In genomic region chr15:41483115-41483514, GRCh38 we compare ENCODE assay signal across 11 cellular contexts. TPM values are rescaled to one million over a fixed set of nuclear protein-coding genes. Genes with fewer than 3 reads are reported as not detected.
DNase-seq lines count a peak whose midpoint lies in the region; ATAC-seq and TF ChIP-seq lines count a peak whose summit lies in the region.
"Had no signal": no experiment of that assay in that cellular context is flagged by ENCODE, and none has a peak within 500 bp of the region (broad histone marks: within the 10 kb centered on the region; RNA-seq: fewer than 3 reads in every experiment).

No MANE protein-coding gene starts in this region.

- no peaks in the 10 kb centered on the region for H3K9me3 Mint-ChIP-seq in activated CD8-positive, alpha-beta memory T cell treated with anti-CD3 and anti-CD28 coated beads, Interleukin-2, amount 10 ng/mL, durations not matched to agents 7 days and 5 days (ENCODE audit: low read depth)
- H3K9me3 Mint-ChIP-seq in activated CD4-positive, alpha-beta T cell treated with anti-CD3 and anti-CD28 coated beads, Interleukin-2, amount 10 ng/mL, durations not matched to agents 24 days and 14 days: no peaks in the 10 kb centered on the region
- H3K9me3 Mint-ChIP-seq in natural killer cell treated with Interleukin-12 subunit alpha and Interleukin-12 subunit beta and Interleukin-15 and Interleukin-18, amount 100 ng/mL, for 72 hours: no peaks in the 10 kb centered on the region

- TF ChIP-seq POLR2A in esophagus muscularis mucosa (IDR thresholded peaks at IDR 0.05; ENCODE audit: low read depth): no peak

- no peak overlapping the region for H3K4me3 ChIP-seq in esophagus muscularis mucosa

- no peaks in the 10 kb centered on the region for H3K4me1 ChIP-seq in esophagus muscularis mucosa

- peaks cover 45 to 58% (median 49%) of the 10 kb centered on the region in 4 donors for H3K36me3 ChIP-seq in esophagus muscularis mucosa

- H3K36me3 Mint-ChIP-seq in activated CD8-positive, alpha-beta memory T cell treated with anti-CD3 and anti-CD28 coated beads, Interleukin-2, amount 10 ng/mL, durations not matched to agents 7 days and 5 days: peaks cover 45% of the 10 kb centered on the region
- peaks cover 41% of the 10 kb centered on the region for H3K36me3 Mint-ChIP-seq in activated CD4-positive, alpha-beta T cell treated with anti-CD3 and anti-CD28 coated beads, Interleukin-2, amount 10 ng/mL, durations not matched to agents 24 days and 14 days (ENCODE audit: low read depth)
- H3K36me3 Mint-ChIP-seq in natural killer cell treated with Interleukin-12 subunit alpha and Interleukin-12 subunit beta and Interleukin-15 and Interleukin-18, amount 100 ng/mL, for 72 hours: peaks cover 11% of the 10 kb centered on the region

- peaks cover 29% of the 10 kb centered on the region for H3K4me1 Mint-ChIP-seq in activated CD8-positive, alpha-beta memory T cell treated with anti-CD3 and anti-CD28 coated beads, Interleukin-2, amount 10 ng/mL, durations not matched to agents 7 days and 5 days
- peaks cover 27% of the 10 kb centered on the region for H3K4me1 Mint-ChIP-seq in activated CD4-positive, alpha-beta T cell treated with anti-CD3 and anti-CD28 coated beads, Interleukin-2, amount 10 ng/mL, durations not matched to agents 24 days and 14 days
- peaks cover 26 to 29% of the 10 kb centered on the region in 2 donors for H3K4me1 Mint-ChIP-seq in natural killer cell treated with Interleukin-12 subunit alpha and Interleukin-12 subunit beta and Interleukin-15 and Interleukin-18, amount 100 ng/mL, for 72 hours (ENCODE audit: low read depth in 2 of 2)

- H3K9me3 ChIP-seq in esophagus muscularis mucosa: no peaks in the 10 kb centered on the region

- no peak for TF ChIP-seq CTCF in esophagus muscularis mucosa (IDR thresholded peaks at IDR 0.05)

- H3K27me3 ChIP-seq in esophagus muscularis mucosa: peaks cover 0 to 21% (median 0%) of the 10 kb centered on the region in 4 donors

- H3K4me3 Mint-ChIP-seq in activated CD8-positive, alpha-beta memory T cell treated with anti-CD3 and anti-CD28 coated beads, Interleukin-2, amount 10 ng/mL, durations not matched to agents 7 days and 5 days: peak overlapping the region; percentile 33
- peak overlapping the region; percentile 56 for H3K4me3 Mint-ChIP-seq in activated CD4-positive, alpha-beta T cell treated with anti-CD3 and anti-CD28 coated beads, Interleukin-2, amount 10 ng/mL, durations not matched to agents 24 days and 14 days
- peak overlapping the region; percentile 58 for H3K4me3 Mint-ChIP-seq in natural killer cell treated with Interleukin-12 subunit alpha and Interleukin-12 subunit beta and Interleukin-15 and Interleukin-18, amount 100 ng/mL, for 72 hours

- intact Hi-C loops in activated CD4-positive, alpha-beta T cell treated with anti-CD3 and anti-CD28 coated beads, Interleukin-2, amount 10 ng/mL, durations not matched to agents 24 days and 14 days (cut with micrococcal nuclease): loop anchor here (10.0 kb wide), 1 partner anchor 212 kb away; no protein-coding TSS in a partner anchor
- intact Hi-C loops in esophagus muscularis mucosa (cut with DNase I): no loop called here

- peak; percentile 65 for DNase-seq in activated CD8-positive, alpha-beta memory T cell treated with anti-CD3 and anti-CD28 coated beads, Interleukin-2, amount 10 ng/mL, durations not matched to agents 7 days and 5 days
- DNase-seq in activated CD8-positive, alpha-beta memory T cell treated with anti-CD3 and anti-CD28 coated beads for 24 hours: no peak
- DNase-seq in activated CD4-positive, alpha-beta T cell treated with anti-CD3 and anti-CD28 coated beads, Interleukin-2, amount 10 ng/mL, durations not matched to agents 24 days and 14 days: peak; percentile 87
- DNase-seq in natural killer cell treated with Interleukin-12 subunit alpha and Interleukin-12 subunit beta and Interleukin-15 and Interleukin-18, amount 100 ng/mL, for 72 hours (ENCODE audit: low spot score): no peak
- DNase-seq in NCI-H1436 treated with DMSO at 0.1 percent for 48 hours (lab: John Stamatoyannopoulos, UW) (no peak), esophagus muscularis mucosa (ENCODE audit: extremely low spot score) (no peak)
- DNase-seq: ACHN, PC-3 had no signal

- H3K27ac Mint-ChIP-seq in activated CD8-positive, alpha-beta memory T cell treated with anti-CD3 and anti-CD28 coated beads, Interleukin-2, amount 10 ng/mL, durations not matched to agents 7 days and 5 days: peak overlapping the region; percentile 35
- H3K27ac Mint-ChIP-seq in activated CD4-positive, alpha-beta T cell treated with anti-CD3 and anti-CD28 coated beads, Interleukin-2, amount 10 ng/mL, durations not matched to agents 24 days and 14 days: peak overlapping the region; percentile 63
- peak overlapping the region in 1 of 2 donors; percentile 19 for H3K27ac Mint-ChIP-seq in natural killer cell treated with Interleukin-12 subunit alpha and Interleukin-12 subunit beta and Interleukin-15 and Interleukin-18, amount 100 ng/mL, for 72 hours

- peaks cover 4% of the 10 kb centered on the region for H3K27me3 Mint-ChIP-seq in activated CD8-positive, alpha-beta memory T cell treated with anti-CD3 and anti-CD28 coated beads, Interleukin-2, amount 10 ng/mL, durations not matched to agents 7 days and 5 days
- peaks cover 2% of the 10 kb centered on the region for H3K27me3 Mint-ChIP-seq in activated CD4-positive, alpha-beta T cell treated with anti-CD3 and anti-CD28 coated beads, Interleukin-2, amount 10 ng/mL, durations not matched to agents 24 days and 14 days
- H3K27me3 Mint-ChIP-seq in natural killer cell treated with Interleukin-12 subunit alpha and Interleukin-12 subunit beta and Interleukin-15 and Interleukin-18, amount 100 ng/mL, for 72 hours: peaks cover 5 to 6% of the 10 kb centered on the region in 2 donors

- no peak overlapping the region for H3K27ac ChIP-seq in esophagus muscularis mucosa (replicated peaks in 1 of 4)
- H3K27ac ChIP-seq: epithelial cell of prostate had no signal

- no peak for TF ChIP-seq EP300 in esophagus muscularis mucosa (IDR thresholded peaks at IDR 0.05)

- CTCF ChIA-PET in activated CD8-positive, alpha-beta memory T cell treated with anti-CD3 and anti-CD28 coated beads, Interleukin-2, amount 10 ng/mL, durations not matched to agents 7 days and 5 days (lab: Charles Lee): interaction anchor here (1.6 kb wide), 1 partner anchor 10 kb away, joined by 3 read pairs; no protein-coding TSS in a partner anchor

- ATAC-seq in activated CD8-positive, alpha-beta memory T cell treated with anti-CD3 and anti-CD28 coated beads, Interleukin-2, amount 10 ng/mL, durations not matched to agents 7 days and 5 days: peak; percentile 50
- ATAC-seq in HG02642 (IDR thresholded peaks at IDR 0.05; ENCODE audit: poor library complexity, unreplicated experiment) (peak; percentile 68), GM18870 (IDR thresholded peaks at IDR 0.05; ENCODE audit: unreplicated experiment) (no peak)
- peak; percentile 79 to 87 for ATAC-seq in natural killer cell treated with Interleukin-12 subunit alpha and Interleukin-12 subunit beta and Interleukin-15 and Interleukin-18, amount 100 ng/mL, for 72 hours
- ATAC-seq: PC-3 had no signal

RNA-seq across cellular contexts. Expression of gene ITPKA, which starts 10.6 kb away (rescaled TPM):
- under 1 TPM in 1 of 2 experiments, not detected in 1; 0.52 TPM for total RNA-seq in activated CD8-positive, alpha-beta memory T cell treated with anti-CD3 and anti-CD28 coated beads, Interleukin-2, amount 10 ng/mL, durations not matched to agents 7 days and 5 days
- 3.3 and 3.8 TPM in 2 replicates for total RNA-seq in activated CD4-positive, alpha-beta T cell treated with anti-CD3 and anti-CD28 coated beads, Interleukin-2, amount 10 ng/mL, durations not matched to agents 24 days and 14 days
- total RNA-seq in natural killer cell treated with Interleukin-12 subunit alpha and Interleukin-12 subunit beta and Interleukin-15 and Interleukin-18, amount 100 ng/mL, for 72 hours: under 1 TPM in 1 of 2 donors, not detected in 1; 0.22 TPM
- total RNA-seq in esophagus muscularis mucosa: 1 to 10 TPM in 1 of 4 donors, under 1 TPM in 3; 0.83 to 2.5 (median 0.97) TPM

RNA-seq across cellular contexts. Expression of gene LTK, which starts 30.5 kb away (rescaled TPM):
- under 1 TPM; 0.20 to 0.30 TPM for total RNA-seq in activated CD8-positive, alpha-beta memory T cell treated with anti-CD3 and anti-CD28 coated beads, Interleukin-2, amount 10 ng/mL, durations not matched to agents 7 days and 5 days
- total RNA-seq in activated CD4-positive, alpha-beta T cell treated with anti-CD3 and anti-CD28 coated beads, Interleukin-2, amount 10 ng/mL, durations not matched to agents 24 days and 14 days: not detected in 2 replicates
- under 1 TPM in 1 of 2 donors, not detected in 1; 0.47 TPM for total RNA-seq in natural killer cell treated with Interleukin-12 subunit alpha and Interleukin-12 subunit beta and Interleukin-15 and Interleukin-18, amount 100 ng/mL, for 72 hours
- total RNA-seq in esophagus muscularis mucosa: 1 to 10 TPM in 1 of 4 donors, under 1 TPM in 2, not detected in 1; 0.33 to 2.4 (median 0.69) TPM

Comparison
In these comparisons a context has a peak if more than half of its experiments do, and no peak if none do; other contexts are left out.
1. DNase-seq: peak in activated CD8-positive, alpha-beta memory T cell treated with anti-CD3 and anti-CD28 coated beads, Interleukin-2, amount 10 ng/mL, durations not matched to agents 7 days and 5 days (single experiment) and activated CD4-positive, alpha-beta T cell treated with anti-CD3 and anti-CD28 coated beads, Interleukin-2, amount 10 ng/mL, durations not matched to agents 24 days and 14 days (single experiment); none in activated CD8-positive, alpha-beta memory T cell treated with anti-CD3 and anti-CD28 coated beads for 24 hours (single experiment), natural killer cell treated with Interleukin-12 subunit alpha and Interleukin-12 subunit beta and Interleukin-15 and Interleukin-18, amount 100 ng/mL, for 72 hours (single experiment), NCI-H1436 treated with DMSO at 0.1 percent for 48 hours (single experiment) and esophagus muscularis mucosa (single experiment).
2. Peak in every context shown above with its lines, with median percentiles within 50 percentile points of each other: H3K4me3 Mint-ChIP-seq.